In the genomic region with DNA sequence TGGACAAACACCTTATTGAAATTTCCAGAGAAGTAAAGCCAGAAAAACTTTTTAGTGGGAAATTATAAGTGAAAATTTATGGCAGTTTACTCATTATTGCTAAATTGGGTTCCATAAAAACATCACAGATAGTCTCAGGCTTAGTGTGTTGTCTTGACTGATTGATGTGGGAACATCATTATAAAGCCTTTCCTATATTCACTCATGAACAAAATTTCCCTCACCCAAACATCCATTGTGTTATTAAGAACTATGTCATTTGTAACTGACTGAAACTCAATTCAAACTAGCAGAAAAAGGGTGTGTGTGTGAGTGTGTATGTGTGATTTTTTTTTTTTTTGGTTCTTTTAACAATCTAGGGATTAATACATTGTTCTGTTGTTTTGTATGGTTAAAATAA, we compare ENCODE assay signal across 35 cellular contexts.
DNase-seq lines count a peak whose midpoint lies in the region; ATAC-seq, FAIRE-seq and TF ChIP-seq lines count a peak whose summit lies in the region.
"Had no signal": no experiment of that assay in that cellular context is flagged by ENCODE, and none has a peak within 500 bp of the region (broad histone marks: within the 10 kb centered on the region; RNA-seq: fewer than 3 reads in every experiment).

No MANE protein-coding gene starts in this region.

- no peaks in the 10 kb centered on the region for H3K36me3 ChIP-seq in GM12878 (ENCODE audit: control insufficient read depth in 2 of 2, insufficient read depth in 2 of 2, low read length in 1 of 2)
- H3K36me3 ChIP-seq: BE2C; BLaER1; BLaER1 treated with 17β-estradiol and CSF1 and Interleukin-3, amounts not matched to agents 10 nM and 100 nM had no signal

- H3K9me3 Mint-ChIP-seq in activated naive CD8-positive, alpha-beta T cell treated with anti-CD3 and anti-CD28 coated beads for 36 hours, result no peaks in the 10 kb centered on the region
- H3K9me3 Mint-ChIP-seq: CD4-positive, alpha-beta T cell; CD4-positive, CD25-positive, alpha-beta regulatory T cell; CD8-positive, alpha-beta memory T cell; CD8-positive, alpha-beta T cell had no signal

- intact Hi-C loops in GM12878 (cut with micrococcal nuclease; ENCODE audit: unreplicated experiment), result no loop called here

- H2AFZ ChIP-seq in GM12878 (ENCODE audit: control insufficient read depth, low read depth, low read length), result no peak overlapping the region

- ATAC-seq in HG02610 (IDR thresholded peaks at IDR 0.05; ENCODE audit: unreplicated experiment), result peak; percentile 67
- ATAC-seq in GM12878, result peak; percentile 69
- ATAC-seq in GM18870 (IDR thresholded peaks at IDR 0.05; ENCODE audit: unreplicated experiment), result no peak
- ATAC-seq: A549; CD8-positive, alpha-beta T cell had no signal

- no peak overlapping the region for H3K4me3 ChIP-seq in GM12878
- H3K4me3 ChIP-seq: A549; BLaER1; BLaER1 treated with 17β-estradiol and CSF1 and Interleukin-3, amounts not matched to agents 10 nM and 100 nM had no signal

- no peak for DNase-seq in GM18507 (ENCODE audit: extremely low spot score, insufficient read length, low read depth)
- no peak for DNase-seq in GM12878 (ENCODE audit: low read depth, low spot score)
- no peak for DNase-seq in mucosa of gallbladder (ENCODE audit: low spot score)
- no peak for DNase-seq in activated naive CD8-positive, alpha-beta T cell treated with anti-CD3 and anti-CD28 coated beads for 36 hours
- DNase-seq: 8988T; ACHN; AML-193; BE2C; C1 segment of cervical spinal cord; Caco-2; Calu3; CD4-positive, alpha-beta memory T cell; CD4-positive, alpha-beta T cell; CD4-positive, CD25-positive, alpha-beta regulatory T cell; CD8-positive, alpha-beta memory T cell; CD8-positive, alpha-beta T cell; COR-L47; DMS 273 treated with DMSO at 0.1 percent for 48 hours; DMS153; DMS53; DMS79; DMS79 treated with DMSO at 0.1 percent for 48 hours; DND-41; EL had no signal

- no peak for TF ChIP-seq POLR2A in GM12878 (IDR thresholded peaks at IDR 0.05; ENCODE audit: low read depth, low read length)

- no peak overlapping the region for H3K4me2 ChIP-seq in GM12878 (ENCODE audit: control insufficient read depth, insufficient read depth)
- H3K4me2 ChIP-seq: A549; BLaER1; BLaER1 treated with 17β-estradiol and CSF1 and Interleukin-3, amounts not matched to agents 10 nM and 100 nM had no signal

- POLR2A ChIA-PET in GM12878 (lab: Charles Lee), result no interaction called here

- TF ChIP-seq RAD21 in GM12878 (IDR thresholded peaks at IDR 0.05; ENCODE audit: insufficient read depth, low read depth, low read length), result no peak

- CTCF ChIA-PET in GM12878 (lab: Yijun Ruan, JAX), result interaction anchor here (1.2 kb wide), 1 partner anchor 13 kb away, joined by 4 read pairs; no protein-coding TSS in a partner anchor

- H3K27ac Mint-ChIP-seq in activated naive CD8-positive, alpha-beta T cell treated with anti-CD3 and anti-CD28 coated beads for 36 hours, result no peak overlapping the region
- H3K27ac Mint-ChIP-seq: B cell; CD14-positive monocyte; CD4-positive, alpha-beta memory T cell; CD4-positive, alpha-beta T cell; CD4-positive, CD25-positive, alpha-beta regulatory T cell; CD8-positive, alpha-beta memory T cell; CD8-positive, alpha-beta T cell had no signal

- H3K4me1 ChIP-seq in GM12878 (ENCODE audit: control insufficient read depth, insufficient read depth, low read length), result no peaks in the 10 kb centered on the region
- H3K4me1 ChIP-seq: A549, BE2C, Caco-2 had no signal

- H3K4me1 Mint-ChIP-seq in activated naive CD8-positive, alpha-beta T cell treated with anti-CD3 and anti-CD28 coated beads for 36 hours, result no peaks in the 10 kb centered on the region
- H3K4me1 Mint-ChIP-seq: B cell; CD14-positive monocyte; CD4-positive, alpha-beta memory T cell; CD4-positive, CD25-positive, alpha-beta regulatory T cell; CD8-positive, alpha-beta memory T cell had no signal

- BruUV-seq in GM12878 (replicated peaks; lab: Mats Ljungman, UMichigan), result no TSS peak

- H3K27me3 Mint-ChIP-seq in activated naive CD8-positive, alpha-beta T cell treated with anti-CD3 and anti-CD28 coated beads for 36 hours, result peaks cover 5% of the 10 kb centered on the region
- H3K27me3 Mint-ChIP-seq: B cell; CD4-positive, alpha-beta memory T cell; CD4-positive, CD25-positive, alpha-beta regulatory T cell had no signal

- no peak overlapping the region for H3K27ac ChIP-seq in GM12878 (ENCODE audit: control insufficient read depth, insufficient read depth)
- H3K27ac ChIP-seq: 22Rv1; A549; BLaER1; BLaER1 treated with 17β-estradiol and CSF1 and Interleukin-3, amounts not matched to agents 10 nM and 100 nM; C4-2B had no signal

- TF ChIP-seq CTCF in GM12878 (IDR thresholded peaks at IDR 0.05 in 2 of 3, conservative IDR thresholded peaks at IDR 0.05 in 1 of 3; ENCODE audit: control insufficient read depth in 2 of 3, extremely low read depth in 1 of 3, insufficient read depth in 1 of 3, low read depth in 3 of 3, low read length in 3 of 3), result no peak

- no peak overlapping the region for H3K9ac ChIP-seq in GM12878 (ENCODE audit: control insufficient read depth, insufficient read depth, low read length)
- H3K9ac ChIP-seq: BLaER1; BLaER1 treated with 17β-estradiol and CSF1 and Interleukin-3, amounts not matched to agents 10 nM and 100 nM had no signal

- H3K79me2 ChIP-seq in GM12878 (ENCODE audit: control insufficient read depth, insufficient read depth, low read length), result no peaks in the 10 kb centered on the region

- H4K20me1 ChIP-seq in GM12878 (ENCODE audit: control insufficient read depth, insufficient read depth), result no peaks in the 10 kb centered on the region
- H4K20me1 ChIP-seq: BLaER1; BLaER1 treated with 17β-estradiol and CSF1 and Interleukin-3, amounts not matched to agents 10 nM and 100 nM had no signal

- RAD21 ChIA-PET in GM12878 (lab: Charles Lee; ENCODE audit: unreplicated experiment), result interaction anchor here (1.4 kb wide), 1 partner anchor 45 kb away, joined by 9 read pairs; no protein-coding TSS in a partner anchor

- H3K36me3 Mint-ChIP-seq in activated naive CD8-positive, alpha-beta T cell treated with anti-CD3 and anti-CD28 coated beads for 36 hours, result no peaks in the 10 kb centered on the region
- H3K36me3 Mint-ChIP-seq: CD14-positive monocyte; CD4-positive, alpha-beta memory T cell; CD4-positive, CD25-positive, alpha-beta regulatory T cell; CD8-positive, alpha-beta memory T cell; CD8-positive, alpha-beta T cell had no signal

- H3K4me3 Mint-ChIP-seq in activated naive CD8-positive, alpha-beta T cell treated with anti-CD3 and anti-CD28 coated beads for 36 hours, result no peak overlapping the region
- H3K4me3 Mint-ChIP-seq: B cell; CD14-positive monocyte; CD4-positive, alpha-beta memory T cell; CD4-positive, alpha-beta T cell; CD4-positive, CD25-positive, alpha-beta regulatory T cell; CD8-positive, alpha-beta memory T cell; CD8-positive, alpha-beta T cell had no signal

- in situ Hi-C loops in GM12878 (cut with MboI), result no loop called here

- SMC1A ChIA-PET in GM12878 (lab: Charles Lee; ENCODE audit: uncharacterized antibody, unreplicated experiment), result interaction anchor here (1.1 to 1.4 kb wide), 3 partner anchors 15 to 46 kb away, joined by 3 to 7 read pairs (median 5); no protein-coding TSS in a partner anchor

- no peaks in the 10 kb centered on the region; the same call in 2 of the 3 replicates for H3K9me3 ChIP-seq in GM12878 (replicated peaks; ENCODE audit: control insufficient read depth, insufficient read depth, low read length)
- H3K9me3 ChIP-seq: A549, BE2C, Caco-2 had no signal

- TF ChIP-seq EP300 in GM12878 (IDR thresholded peaks at IDR 0.05; ENCODE audit: borderline replicate concordance in 1 of 2, control insufficient read depth in 1 of 2, low read depth in 2 of 2, low read length in 2 of 2), result no peak

- H3K27me3 ChIP-seq in GM12878 (replicated peaks in 1 of 2; ENCODE audit: control insufficient read depth in 2 of 2, insufficient read depth in 2 of 2, low read length in 1 of 2), result no peaks in the 10 kb centered on the region
- H3K27me3 ChIP-seq: BE2C; BLaER1; BLaER1 treated with 17β-estradiol and CSF1 and Interleukin-3, amounts not matched to agents 10 nM and 100 nM had no signal

- FAIRE-seq in GM18507 (lab: Jason Lieb, UNC) (peak; percentile 47), GM12878 (lab: Jason Lieb, UNC) (no peak)
- FAIRE-seq: A204.1, A549, D721Med had no signal

TF ChIP-seq in GM12878, 131 proteins besides CTCF, POLR2A, EP300 and RAD21 (continues in another document):
- TF ChIP-seq, protein P1, sequence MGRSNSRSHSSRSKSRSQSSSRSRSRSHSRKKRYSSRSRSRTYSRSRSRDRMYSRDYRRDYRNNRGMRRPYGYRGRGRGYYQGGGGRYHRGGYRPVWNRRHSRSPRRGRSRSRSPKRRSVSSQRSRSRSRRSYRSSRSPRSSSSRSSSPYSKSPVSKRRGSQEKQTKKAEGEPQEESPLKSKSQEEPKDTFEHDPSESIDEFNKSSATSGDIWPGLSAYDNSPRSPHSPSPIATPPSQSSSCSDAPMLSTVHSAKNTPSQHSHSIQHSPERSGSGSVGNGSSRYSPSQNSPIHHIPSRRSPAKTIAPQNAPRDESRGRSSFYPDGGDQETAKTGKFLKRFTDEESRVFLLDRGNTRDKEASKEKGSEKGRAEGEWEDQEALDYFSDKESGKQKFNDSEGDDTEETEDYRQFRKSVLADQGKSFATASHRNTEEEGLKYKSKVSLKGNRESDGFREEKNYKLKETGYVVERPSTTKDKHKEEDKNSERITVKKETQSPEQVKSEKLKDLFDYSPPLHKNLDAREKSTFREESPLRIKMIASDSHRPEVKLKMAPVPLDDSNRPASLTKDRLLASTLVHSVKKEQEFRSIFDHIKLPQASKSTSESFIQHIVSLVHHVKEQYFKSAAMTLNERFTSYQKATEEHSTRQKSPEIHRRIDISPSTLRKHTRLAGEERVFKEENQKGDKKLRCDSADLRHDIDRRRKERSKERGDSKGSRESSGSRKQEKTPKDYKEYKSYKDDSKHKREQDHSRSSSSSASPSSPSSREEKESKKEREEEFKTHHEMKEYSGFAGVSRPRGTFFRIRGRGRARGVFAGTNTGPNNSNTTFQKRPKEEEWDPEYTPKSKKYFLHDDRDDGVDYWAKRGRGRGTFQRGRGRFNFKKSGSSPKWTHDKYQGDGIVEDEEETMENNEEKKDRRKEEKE (IDR thresholded peaks at IDR 0.05), result no peak
- TF ChIP-seq ATF7 (IDR thresholded peaks at IDR 0.05; ENCODE audit: low read depth) (peak; percentile 40; the same call in 1 of the 2 replicates), EED (IDR thresholded peaks at IDR 0.05; ENCODE audit: low read depth) (no peak), RUNX3 (IDR thresholded peaks at IDR 0.05; ENCODE audit: low read length) (peak; percentile 21; the same call in 1 of the 2 replicates), NFIC (IDR thresholded peaks at IDR 0.05; ENCODE audit: low read depth, low read length) (no peak), ZNF24 (IDR thresholded peaks at IDR 0.05) (peak; percentile 56; the same call in 1 of the 2 replicates)
